ENCODE assay signal across 20 cellular contexts in the genomic region with DNA sequence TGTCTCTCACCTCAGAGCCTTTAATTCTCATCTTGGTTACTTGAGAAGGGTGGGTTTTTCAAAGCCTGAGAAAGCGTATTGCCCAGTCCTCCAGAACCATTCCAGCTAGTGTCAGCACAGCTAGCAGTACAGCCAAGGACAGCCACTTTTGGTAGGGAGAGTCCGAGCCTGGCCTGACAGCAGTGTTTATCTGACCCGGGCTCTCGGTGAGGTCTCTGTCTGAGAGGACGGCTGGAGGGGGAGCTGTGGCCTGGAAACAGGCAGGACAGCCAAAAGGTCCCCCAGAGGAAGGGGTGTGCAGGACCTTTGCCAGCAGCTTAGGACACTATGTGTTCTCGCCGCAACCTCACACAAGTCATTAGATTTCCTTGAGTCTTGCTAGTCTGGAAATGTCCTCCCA. TPM values are rescaled to one million over a fixed set of nuclear protein-coding genes. Genes with fewer than 3 reads are reported as not detected.
DNase-seq lines count a peak whose midpoint lies in the region; ATAC-seq and TF ChIP-seq lines count a peak whose summit lies in the region.
"Had no signal": no experiment of that assay in that cellular context is flagged by ENCODE, and none has a peak within 500 bp of the region (broad histone marks: within the 10 kb centered on the region; RNA-seq: fewer than 3 reads in every experiment).

No MANE protein-coding gene starts in this region.

- TF ChIP-seq CTCF in ascending aorta (IDR thresholded peaks at IDR 0.05) (no peak), heart right ventricle (IDR thresholded peaks at IDR 0.05) (no peak), stomach (IDR thresholded peaks at IDR 0.05) (no peak), breast epithelium (IDR thresholded peaks at IDR 0.05) (no peak), lower leg skin (IDR thresholded peaks at IDR 0.05) (no peak)

- H3K4me1 ChIP-seq in ascending aorta: peaks cover 3 to 10% of the 10 kb centered on the region in 2 donors
- H3K4me1 ChIP-seq in heart right ventricle: peaks cover 0 to 23% (median 3%) of the 10 kb centered on the region in 9 donors
- H3K4me1 ChIP-seq in stomach: no peaks in the 10 kb centered on the region
- no peaks in the 10 kb centered on the region for H3K4me1 ChIP-seq in breast epithelium
- H3K4me1 ChIP-seq: A549 had no signal

- intact Hi-C loops in ascending aorta (cut with DNase I) (loop anchor here (2.0 to 5.0 kb wide), 2 partner anchors 117 to 227 kb away; no protein-coding TSS in a partner anchor), heart right ventricle (cut with DNase I) (loop anchor here in 2 of 10 donors (5.0 to 10.0 kb wide), 2 partner anchors 65 to 167 kb away; partner anchors contain the start of gene ANKRD6 (in 1 of the 2)), stomach (cut with DNase I; ENCODE audit: low total_unique reads) (no loop called here), breast epithelium (cut with DNase I; ENCODE audit: low total_unique reads) (loop anchor here (10.0 kb wide), 1 partner anchor 165 kb away; the partner anchor contains the start of gene ANKRD6), lower leg skin (cut with DNase I; ENCODE audit: low total_unique reads) (loop anchor here (10.0 kb wide), 1 partner anchor 105 kb away; no protein-coding TSS in a partner anchor)

- H3K27ac ChIP-seq in ascending aorta: peak overlapping the region; percentile 50 to 81
- H3K27ac ChIP-seq in heart right ventricle: peak overlapping the region in 2 of 10 donors; percentile 9 to 34
- H3K27ac ChIP-seq in stomach: no peak overlapping the region
- H3K27ac ChIP-seq in breast epithelium: no peak overlapping the region
- H3K27ac ChIP-seq: A549 had no signal

- H3K36me3 ChIP-seq in ascending aorta: peaks cover 0 to 12% of the 10 kb centered on the region in 2 donors
- H3K36me3 ChIP-seq in heart right ventricle: peaks cover 0 to 10% (median 0%) of the 10 kb centered on the region in 9 donors
- H3K36me3 ChIP-seq in stomach: no peaks in the 10 kb centered on the region
- H3K36me3 ChIP-seq in breast epithelium: no peaks in the 10 kb centered on the region

- 49 to 63% methylated on average over 7 of the region's 7 CpGs for WGBS in heart right ventricle, 2 donors
- WGBS in stomach, 5 donors: 69 to 77% (median 70%) methylated on average over 7 of the region's 7 CpGs
- WGBS in lower leg skin, 2 donors: 84 to 89% methylated on average over 7 of the region's 7 CpGs

- H3K9me3 ChIP-seq in ascending aorta: no peaks in the 10 kb centered on the region
- H3K9me3 ChIP-seq in heart right ventricle: no peaks in the 10 kb centered on the region
- no peaks in the 10 kb centered on the region for H3K9me3 ChIP-seq in stomach
- H3K9me3 ChIP-seq in breast epithelium: no peaks in the 10 kb centered on the region
- H3K9me3 ChIP-seq: A549 had no signal

- H3K27me3 ChIP-seq in ascending aorta: no peaks in the 10 kb centered on the region
- no peaks in the 10 kb centered on the region for H3K27me3 ChIP-seq in heart right ventricle
- no peaks in the 10 kb centered on the region for H3K27me3 ChIP-seq in stomach
- no peaks in the 10 kb centered on the region for H3K27me3 ChIP-seq in breast epithelium

- peak overlapping the region in 1 of 2 donors; percentile 44 for H3K4me3 ChIP-seq in ascending aorta
- H3K4me3 ChIP-seq in heart right ventricle: no peak overlapping the region
- H3K4me3 ChIP-seq in stomach: no peak overlapping the region
- no peak overlapping the region for H3K4me3 ChIP-seq in breast epithelium
- no peak overlapping the region for H3K4me3 ChIP-seq in lower leg skin (ENCODE audit: low read depth, poor library complexity, severe bottlenecking)
- H3K4me3 ChIP-seq: A549 had no signal

- ATAC-seq in heart right ventricle: peak; percentile 38 to 85 (median 66)
- ATAC-seq in left lobe of liver: peak; percentile 15
- ATAC-seq: A549, HCT116, Panc1 had no signal

- DNase-seq in ascending aorta (ENCODE audit: low spot score in 2 of 2) (no peak), heart right ventricle (no peak), left lobe of liver (ENCODE audit: low spot score) (no peak), stomach (peak; percentile 7), breast epithelium (ENCODE audit: low spot score in 2 of 2) (no peak), HuH-7.5 (ENCODE audit: low spot score) (no peak), lower leg skin (ENCODE audit: low spot score in 2 of 2) (no peak)
- DNase-seq in stimulated activated naive CD4-positive, alpha-beta T cell treated with Interleukin-2 at 50 U/mL for 16 hours (lab: John Stamatoyannopoulos, UW): no peak
- DNase-seq: GF-D8, GOT3, Karpas-422, NCI-H1417, NCI-H1694 treated with DMSO at 0.1 percent for 48 hours, NCI-H2081 treated with DMSO at 0.1 percent for 48 hours, NCI-H2171 treated with DMSO at 0.1 percent for 48 hours, NCI-H524 treated with DMSO at 0.1 percent for 48 hours, NCI-H82 had no signal

- no peak for TF ChIP-seq EP300 in stomach (IDR thresholded peaks at IDR 0.05)

- TF ChIP-seq POLR2A in stomach (IDR thresholded peaks at IDR 0.05) (no peak), breast epithelium (IDR thresholded peaks at IDR 0.05) (no peak), lower leg skin (IDR thresholded peaks at IDR 0.05) (no peak)

RNA-seq across cellular contexts. Expression of gene LYRM2, which starts 38.8 kb away (rescaled TPM):
- 5.6 TPM for total RNA-seq in ascending aorta
- total RNA-seq in heart right ventricle: 10 to 100 TPM; 36.2 to 58.2 (median 46.9) TPM
- 10 to 100 TPM; 10.9 to 16.4 TPM for polyA plus RNA-seq in heart right ventricle
- 11.7 TPM for total RNA-seq in left lobe of liver
- 10 to 100 TPM in 2 of 5 donors, 1 to 10 TPM in 3; 1.4 to 17.1 (median 7.6) TPM for total RNA-seq in stomach
- polyA plus RNA-seq in stomach: 10 to 100 TPM; 12.5 to 26.7 (median 16.1) TPM
- total RNA-seq in breast epithelium: 10 to 100 TPM; 20.3 to 27.4 (median 23.2) TPM
- total RNA-seq in lower leg skin: 10 to 100 TPM; 12.5 to 17.3 (median 14.5) TPM

Comparison
In these comparisons a context has a peak if more than half of its experiments do, and no peak if none do; other contexts are left out.
1. H3K27ac ChIP-seq: peak in ascending aorta (2 of 2); none in stomach (0 of 5) and breast epithelium (0 of 2).